In genomic region chr9:34227445-34227844, GRCh38 we compare ENCODE assay signal across 28 cellular contexts. TPM values are rescaled to one million over a fixed set of nuclear protein-coding genes. Genes with fewer than 3 reads are reported as not detected.
DNase-seq lines count a peak whose midpoint lies in the region; ATAC-seq and TF ChIP-seq lines count a peak whose summit lies in the region.
"Had no signal": no experiment of that assay in that cellular context is flagged by ENCODE, and none has a peak within 500 bp of the region (broad histone marks: within the 10 kb centered on the region; RNA-seq: fewer than 3 reads in every experiment).

No MANE protein-coding gene starts in this region.

- DNase-seq in GM03348 (ENCODE audit: low spot score) (peak; percentile 36), amniotic epithelial cell (ENCODE audit: low read depth) (peak; percentile 78), fibroblast of the aortic adventitia (ENCODE audit: low read depth) (peak; percentile 49), SIG-M5 (lab: John Stamatoyannopoulos, UW) (no peak)
- no peak for DNase-seq in stimulated activated naive CD4-positive, alpha-beta T cell treated with Interleukin-2 at 50 U/mL for 16 hours (lab: John Stamatoyannopoulos, UW)
- DNase-seq: activated CD4-positive, alpha-beta T cell treated with anti-CD3 and anti-CD28 coated beads for 1 hour; activated CD8-positive, alpha-beta T cell treated with anti-CD3 and anti-CD28 coated beads for 36 hours; aorta; CD4-positive, alpha-beta memory T cell; DMS 273 treated with DMSO at 0.1 percent for 48 hours; H9; kidney glomerular epithelial cell; lower lobe of right lung; mucosa of descending colon; NCI-H1436 treated with DMSO at 0.1 percent for 48 hours; NCI-H446 treated with DMSO at 0.1 percent for 48 hours; NCI-H82; right lobe of liver; stimulated activated CD4-positive, alpha-beta T cell treated with anti-CD3 and anti-CD28 coated beads, Interleukin-4, amount 100 ng/mL, for 24 hours; substantia nigra; T-helper 2 cell; upper lobe of left lung had no signal

- ATAC-seq in HG03280 (IDR thresholded peaks at IDR 0.05; ENCODE audit: unreplicated experiment): no peak
- no peak for ATAC-seq in HG03025 (IDR thresholded peaks at IDR 0.05; ENCODE audit: low FRiP score, unreplicated experiment)
- ATAC-seq: activated CD8-positive, alpha-beta T cell treated with anti-CD3 and anti-CD28 coated beads for 36 hours; activated naive CD4-positive, alpha-beta T cell treated with anti-CD3 and anti-CD28 coated beads, Interleukin-2, amount 50 U/mL, for 72 hours; lower lobe of right lung; mucosa of descending colon; stimulated activated effector memory CD8-positive, alpha-beta T cell treated with anti-CD3 and anti-CD28 coated beads, Interleukin-12 subunit alpha, Interleukin-12 subunit beta, amount 100 ng/mL, for 72 hours had no signal

- TF ChIP-seq CTCF in fibroblast of the aortic adventitia (IDR thresholded peaks at IDR 0.05; ENCODE audit: insufficient read depth, low read length): no peak

- no peak overlapping the region for H3K4me3 ChIP-seq in fibroblast of the aortic adventitia (ENCODE audit: low read depth, low read length)
- H3K4me3 ChIP-seq: lower lobe of right lung, mucosa of descending colon, neural progenitor cell, SK-N-MC, upper lobe of left lung had no signal

RNA-seq across cellular contexts. Expression of gene UBAP1, which starts 48.6 kb away (rescaled TPM):
- total RNA-seq in fibroblast of the aortic adventitia (ENCODE audit: low replicate concordance): 27.5 and 57.1 TPM in 2 replicates

Comparison
In these comparisons a context has a peak if more than half of its experiments do, and no peak if none do; other contexts are left out.
1. DNase-seq: peak in GM03348 (single experiment), amniotic epithelial cell (single experiment) and fibroblast of the aortic adventitia (single experiment); none in SIG-M5 (single experiment) and stimulated activated naive CD4-positive, alpha-beta T cell treated with Interleukin-2 at 50 U/mL for 16 hours (single experiment).